Comparison of ENCODE assay signal across 23 cellular contexts in the genomic region with DNA sequence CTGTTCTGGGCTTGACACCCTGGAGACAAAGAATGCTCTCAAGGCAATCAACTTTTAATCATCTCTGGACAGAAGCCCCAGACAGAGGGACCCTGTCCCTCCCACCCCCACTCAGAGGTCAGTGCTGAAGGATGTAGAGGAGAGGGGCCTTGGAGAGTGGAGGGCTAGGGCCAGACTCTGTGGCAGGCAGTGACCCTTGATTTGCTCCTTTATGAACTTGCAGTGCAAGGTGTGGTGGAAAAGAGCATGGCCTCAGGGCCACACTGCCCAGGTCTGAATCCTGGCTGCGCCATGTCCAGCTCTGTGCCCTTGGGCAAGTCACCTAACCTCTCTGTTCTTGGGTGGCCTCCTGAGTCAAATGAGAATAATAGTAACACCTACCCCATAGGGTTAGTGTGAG.
"Had no signal": no experiment of that assay in that cellular context is flagged by ENCODE, and none has a peak within 500 bp of the region (broad histone marks: within the 10 kb centered on the region; RNA-seq: fewer than 3 reads in every experiment).

No MANE protein-coding gene starts in this region.

- FAIRE-seq: kidney had no signal

- H3K4me3 Mint-ChIP-seq: memory B cell; natural killer cell; neural crest cell; stimulated activated naive CD8-positive, alpha-beta T cell treated with anti-CD3 and anti-CD28 coated beads, Interleukin-15, amount 100 ng/mL, for 72 hours had no signal

- H3K4me1 ChIP-seq: gastrocnemius medialis, prostate gland, right atrium auricular region, suprapubic skin, transverse colon had no signal

- H3K27me3 ChIP-seq: gastrocnemius medialis, right atrium auricular region, transverse colon had no signal

- H3K36me3 Mint-ChIP-seq: memory B cell, natural killer cell had no signal

- DNase-seq: dermis blood vessel endothelial cell; effector memory CD8-positive, alpha-beta T cell; foreskin fibroblast; gastrocnemius medialis; kidney; natural killer cell; stimulated activated CD4-positive, alpha-beta T cell treated with anti-CD3 and anti-CD28 coated beads, Interleukin-12 subunit alpha, Interleukin-12 subunit beta, amount 100 ng/mL, for 4 hours; stimulated activated CD4-positive, alpha-beta T cell treated with anti-CD3 and anti-CD28 coated beads, Interleukin-1b, Interleukin-23, amount 100 ng/mL, for 48 hours; stimulated activated CD4-positive, alpha-beta T cell treated with anti-CD3 and anti-CD28 coated beads, Interleukin-4, amount 100 ng/mL, for 1 hour; stimulated activated CD8-positive, alpha-beta memory T cell treated with anti-CD3 and anti-CD28 coated beads, Interleukin-4, amount 100 ng/mL, for 48 hours; stimulated activated naive CD4-positive, alpha-beta T cell; stimulated activated naive CD8-positive, alpha-beta T cell treated with anti-CD3 and anti-CD28 coated beads, Interleukin-15, amount 100 ng/mL, for 72 hours; transverse colon had no signal

- H3K4me1 Mint-ChIP-seq: natural killer cell; neural crest cell; stimulated activated naive CD8-positive, alpha-beta T cell treated with anti-CD3 and anti-CD28 coated beads, Interleukin-15, amount 100 ng/mL, for 72 hours had no signal

- H3K9me3 ChIP-seq: gastrocnemius medialis, prostate gland, right atrium auricular region, suprapubic skin, transverse colon had no signal

- H3K36me3 ChIP-seq: gastrocnemius medialis, prostate gland, right atrium auricular region, suprapubic skin, transverse colon had no signal

- H3K9me3 Mint-ChIP-seq: effector memory CD8-positive, alpha-beta T cell; neural crest cell; stimulated activated naive CD8-positive, alpha-beta T cell treated with anti-CD3 and anti-CD28 coated beads, Interleukin-15, amount 100 ng/mL, for 72 hours had no signal

- H3K27ac Mint-ChIP-seq: effector memory CD8-positive, alpha-beta T cell; memory B cell; natural killer cell; stimulated activated naive CD8-positive, alpha-beta T cell treated with anti-CD3 and anti-CD28 coated beads, Interleukin-15, amount 100 ng/mL, for 72 hours had no signal

- H3K27ac ChIP-seq: coronary artery, gastrocnemius medialis, prostate gland, right atrium auricular region, suprapubic skin, transverse colon had no signal

- ATAC-seq: effector memory CD8-positive, alpha-beta T cell; gastrocnemius medialis; left lobe of liver; natural killer cell; sciatic nerve; stimulated activated naive CD8-positive, alpha-beta T cell treated with anti-CD3 and anti-CD28 coated beads, Interleukin-15, amount 100 ng/mL, for 72 hours had no signal

- H3K4me2 ChIP-seq: smooth muscle cell had no signal

- H3K4me3 ChIP-seq: coronary artery, gastrocnemius medialis, lung, prostate gland, right atrium auricular region, smooth muscle cell, suprapubic skin, transverse colon had no signal
